ENCODE assay signal across 22 cellular contexts in genomic region chr6:113287396-113287795, GRCh38.
DNase-seq lines count a peak whose midpoint lies in the region; ATAC-seq and TF ChIP-seq lines count a peak whose summit lies in the region.
"Had no signal": no experiment of that assay in that cellular context is flagged by ENCODE, and none has a peak within 500 bp of the region (broad histone marks: within the 10 kb centered on the region; RNA-seq: fewer than 3 reads in every experiment).

No MANE protein-coding gene starts in this region.

- no peak overlapping the region for H3K9ac ChIP-seq in KMS-11

- no peaks in the 10 kb centered on the region for H3K27me3 ChIP-seq in KMS-11 (ENCODE audit: insufficient read depth, low read depth)
- H3K27me3 ChIP-seq: heart left ventricle, ovary, stomach had no signal

- ATAC-seq in GM19397 (IDR thresholded peaks at IDR 0.05; ENCODE audit: unreplicated experiment): peak; percentile 63
- ATAC-seq in HG02798 (IDR thresholded peaks at IDR 0.05; ENCODE audit: poor library complexity, unreplicated experiment): peak; percentile 69
- no peak for ATAC-seq in T-cell (replicated peaks in 1 of 4)
- ATAC-seq: heart left ventricle, Panc1, sciatic nerve had no signal

- POLR2A ChIA-PET in T-cell (lab: Charles Lee): no interaction called here

- no peaks in the 10 kb centered on the region for H3K27me3 Mint-ChIP-seq in T-cell
- H3K27me3 Mint-ChIP-seq: CD4-positive, alpha-beta T cell had no signal

- CTCF ChIA-PET in T-cell (lab: Charles Lee): no interaction called here

- no peaks in the 10 kb centered on the region for H3K4me1 Mint-ChIP-seq in T-cell

- no peaks in the 10 kb centered on the region for H3K36me3 ChIP-seq in KMS-11 (ENCODE audit: insufficient read depth)
- H3K36me3 ChIP-seq: heart left ventricle, ovary, stomach had no signal

- H3K27ac Mint-ChIP-seq in T-cell: no peak overlapping the region
- H3K27ac Mint-ChIP-seq: CD4-positive, alpha-beta T cell had no signal

- H3K4me1 ChIP-seq in KMS-11 (ENCODE audit: low read depth, poor library complexity, severe bottlenecking): peaks cover 47% of the 10 kb centered on the region
- H3K4me1 ChIP-seq: stomach had no signal

- no peak for TF ChIP-seq CTCF in GM13977 (IDR thresholded peaks at IDR 0.05; ENCODE audit: extremely low read depth, insufficient read depth, missing control alignments)
- TF ChIP-seq CTCF in KMS-11 (conservative IDR thresholded peaks at IDR 0.05; ENCODE audit: low read depth, low read length): no peak

- H3K9me3 Mint-ChIP-seq in T-cell: peaks cover 0 to 16% (median 5%) of the 10 kb centered on the region in 3 donors

- H3K4me3 Mint-ChIP-seq in T-cell: no peak overlapping the region
- H3K4me3 Mint-ChIP-seq: CD4-positive, alpha-beta T cell had no signal

- no peak overlapping the region for H2AFZ ChIP-seq in KMS-11 (ENCODE audit: low read depth)

- no peaks in the 10 kb centered on the region for H3K79me2 ChIP-seq in KMS-11 (ENCODE audit: insufficient read depth, low read depth)

- peak; percentile 4 for DNase-seq in GM13977 (ENCODE audit: low spot score)
- no peak for DNase-seq in T-cell
- DNase-seq in NCI-H1417 (lab: John Stamatoyannopoulos, UW): no peak
- no peak for DNase-seq in EL
- no peak for DNase-seq in cerebellar nuclear complex (lab: John Stamatoyannopoulos, UW)
- DNase-seq: activated gamma-delta T cell; amniotic stem cell; caudate nucleus; CD4-positive, alpha-beta T cell; DND-41; heart left ventricle; KBM-7; NCI-H1092; ovary; stomach; T1000 had no signal

- H3K4me3 ChIP-seq in KMS-11 (IDR thresholded peaks at IDR 0.05; ENCODE audit: insufficient read depth, low read depth, low read length): no peak overlapping the region
- H3K4me3 ChIP-seq: heart left ventricle, ovary, SK-N-MC, stomach had no signal

- in situ Hi-C loops in GM13977 (cut with MboI; ENCODE audit: low pct_unique_long_range_greater_than_20kb, low sequenced_read_pairs, unreplicated experiment): no loop called here

- H3K36me3 Mint-ChIP-seq in T-cell: no peaks in the 10 kb centered on the region

- peak overlapping the region; percentile 42 for H3K27ac ChIP-seq in KMS-11
- H3K27ac ChIP-seq: heart left ventricle, ovary, SK-N-MC, stomach had no signal

- H3K4me2 ChIP-seq in KMS-11: peak overlapping the region; percentile 31

- no peaks in the 10 kb centered on the region for H4K20me1 ChIP-seq in KMS-11 (ENCODE audit: insufficient read depth)

Comparison
In these comparisons a context has a peak if more than half of its experiments do, and no peak if none do; other contexts are left out.
1. ATAC-seq: peak in GM19397 (single experiment) and HG02798 (single experiment); none in T-cell (0 of 4).